ENCODE assay signal across 1 cellular context in genomic region chr16:23020084-23020483, GRCh38.
A peak's percentile ranks its signal among the peaks of the same experiment; 100 is the strongest.
TF ChIP-seq lines count a peak whose summit lies in the region.

No MANE protein-coding gene starts in this region.

TF ChIP-seq in K562, 482 proteins besides CTCF, POLR2A, EP300 and RAD21 (continued from another document):
- TF ChIP-seq USF1 (CRISPR knock-in tag; IDR thresholded peaks at IDR 0.05) (peak; percentile 87), U2AF1 (optimal IDR thresholded peaks at IDR 0.05; ENCODE audit: low read depth, low read length) (no peak), ZNF165 (CRISPR knock-in tag; IDR thresholded peaks at IDR 0.05; ENCODE audit: borderline replicate concordance) (no peak), CUX1 (CRISPR knock-in tag; IDR thresholded peaks at IDR 0.05) (no peak), SMARCE1 (IDR thresholded peaks at IDR 0.05) (no peak), SMARCC2 (IDR thresholded peaks at IDR 0.05; ENCODE audit: low read depth) (no peak), AFF1 (IDR thresholded peaks at IDR 0.05; ENCODE audit: low read depth in 1 of 2, partially characterized antibody in 2 of 2) (no peak), ZBTB7A (IDR thresholded peaks at IDR 0.05; ENCODE audit: borderline replicate concordance, control insufficient read depth, low read depth, low read length) (no peak), CBFA2T2 (conservative IDR thresholded peaks at IDR 0.05) (peak; percentile 28), RAD51 (IDR thresholded peaks at IDR 0.05; ENCODE audit: borderline replicate concordance, low read depth) (peak; percentile 87), EHMT2 (IDR thresholded peaks at IDR 0.05) (peak; percentile 74; the same call in 1 of the 2 replicates), ZNF584 (CRISPR knock-in tag; IDR thresholded peaks at IDR 0.05; ENCODE audit: low read depth) (no peak), SRSF9 (IDR thresholded peaks at IDR 0.05; ENCODE audit: borderline replicate concordance, low read depth, low read length) (no peak), FOXK2 (conservative IDR thresholded peaks at IDR 0.05 in 1 of 2, IDR thresholded peaks at IDR 0.05 in 1 of 2; ENCODE audit: low read depth in 2 of 2) (no peak), ZNF146 (CRISPR knock-in tag; IDR thresholded peaks at IDR 0.05; ENCODE audit: unreplicated experiment) (no peak), NEUROD1 (IDR thresholded peaks at IDR 0.05; ENCODE audit: borderline replicate concordance, low read depth, low read length, partially characterized antibody) (no peak), ZNF24 (IDR thresholded peaks at IDR 0.05) (no peak)
